8 cellular contexts compared by ENCODE assay signal in the genomic region with DNA sequence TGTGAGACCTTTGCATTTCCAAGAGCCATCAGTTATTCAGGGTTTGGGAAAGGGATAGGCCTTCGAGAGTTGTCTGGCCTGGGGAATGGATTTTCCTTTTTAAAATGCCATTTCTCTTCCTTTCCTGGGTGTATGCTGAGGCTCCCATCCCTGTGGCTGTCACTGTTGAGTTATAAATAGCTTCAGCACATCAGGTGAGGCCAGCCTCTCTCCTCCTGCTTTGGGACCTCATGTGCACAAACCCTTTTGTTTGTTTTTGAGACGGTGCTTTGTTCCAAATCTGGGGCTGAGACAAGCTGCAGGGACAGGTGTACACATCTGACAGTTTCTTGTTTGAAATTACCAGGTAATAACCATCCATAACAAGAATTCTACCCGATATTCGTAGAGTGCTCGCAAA. TPM values are rescaled to one million over a fixed set of nuclear protein-coding genes. Genes with fewer than 3 reads are reported as not detected.
A peak's percentile ranks its signal among the peaks of the same experiment; 100 is the strongest.
DNase-seq lines count a peak whose midpoint lies in the region; ATAC-seq and TF ChIP-seq lines count a peak whose summit lies in the region.

No MANE protein-coding gene starts in this region.

- H3K4me3 Mint-ChIP-seq in neural progenitor cell: peak overlapping the region; percentile 88

- H3F3A ChIP-seq in neural progenitor cell (ENCODE audit: low read depth): peaks cover 20% of the 10 kb centered on the region

- no peak overlapping the region for H2AFZ ChIP-seq in neural progenitor cell (replicated peaks)

- peaks cover 24% of the 10 kb centered on the region for H3K79me2 ChIP-seq in neural progenitor cell (ENCODE audit: low read depth)

- 0 out of 22 replicates have a peak, but pooled peaks cover 0 to 3% (median 0%) of the 10 kb centered on the region in 11 experiments for H3K9me3 ChIP-seq in BLaER1 treated with 17β-estradiol and CSF1 and Interleukin-3, amounts not matched to agents 10 nM and 100 nM (replicated peaks in 1 of 11)
- H3K9me3 ChIP-seq in ectodermal cell (ENCODE audit: control insufficient read depth, low read length): no peaks in the 10 kb centered on the region
- H3K9me3 ChIP-seq in neural progenitor cell (ENCODE audit: low read depth): no peaks in the 10 kb centered on the region

- H4K20me1 ChIP-seq in BLaER1 treated with 17β-estradiol and CSF1 and Interleukin-3, amounts not matched to agents 10 nM and 100 nM: peaks cover 0 to 15% (median 0%) of the 10 kb centered on the region in 11 experiments; a peak in 4 of 22 replicates
- peaks cover 35% of the 10 kb centered on the region for H4K20me1 ChIP-seq in neural progenitor cell (ENCODE audit: low read depth)

- WGBS in ectodermal cell, 2 experiments: 88 to 98% methylated on average over 5 of the region's 5 CpGs

- H3K4me1 ChIP-seq in BLaER1 treated with 17β-estradiol and CSF1 and Interleukin-3, amounts not matched to agents 10 nM and 100 nM: peaks cover 23 to 38% (median 30%) of the 10 kb centered on the region in 10 experiments
- H3K4me1 ChIP-seq in ectodermal cell (ENCODE audit: control insufficient read depth, insufficient read depth, low read length): peaks cover 11% of the 10 kb centered on the region
- H3K4me1 ChIP-seq in neural progenitor cell: peaks cover 25% of the 10 kb centered on the region

- TF ChIP-seq CTCF in LNCaP clone FGC (IDR thresholded peaks at IDR 0.05; ENCODE audit: control insufficient read depth, extremely low read depth, insufficient read depth): no peak
- TF ChIP-seq CTCF in neural progenitor cell (IDR thresholded peaks at IDR 0.05): no peak

- peak overlapping the region in 8 of 10 experiments; percentile 63 to 81 (median 69); a peak in 14 of 20 replicates for H3K4me3 ChIP-seq in BLaER1 treated with 17β-estradiol and CSF1 and Interleukin-3, amounts not matched to agents 10 nM and 100 nM
- H3K4me3 ChIP-seq in LNCaP clone FGC (ENCODE audit: low read depth, low read length) (peak overlapping the region; percentile 63), ectodermal cell (ENCODE audit: insufficient read depth, low read depth, low read length) (peak overlapping the region; percentile 74), neural progenitor cell (peak overlapping the region; percentile 57)

- H3K27ac ChIP-seq in BLaER1 treated with 17β-estradiol and CSF1 and Interleukin-3, amounts not matched to agents 10 nM and 100 nM: no peak overlapping the region
- H3K27ac ChIP-seq in ectodermal cell (ENCODE audit: insufficient read depth, low read depth, low read length, poor library complexity, severe bottlenecking) (no peak overlapping the region), neural progenitor cell (no peak overlapping the region)

- ATAC-seq in HG03139 (IDR thresholded peaks at IDR 0.05; ENCODE audit: unreplicated experiment): no peak

- H3K9ac ChIP-seq in BLaER1 treated with 17β-estradiol and CSF1 and Interleukin-3, amounts not matched to agents 10 nM and 100 nM: peak overlapping the region in 8 of 11 experiments; percentile 80 to 90 (median 84); a peak in 12 of 22 replicates
- no peak overlapping the region for H3K9ac ChIP-seq in neural progenitor cell

- H3K36me3 Mint-ChIP-seq in neural progenitor cell: no peaks in the 10 kb centered on the region

- peak overlapping the region; percentile 79 to 97 (median 92) for H3K4me2 ChIP-seq in BLaER1 treated with 17β-estradiol and CSF1 and Interleukin-3, amounts not matched to agents 10 nM and 100 nM
- H3K4me2 ChIP-seq in neural progenitor cell: peak overlapping the region; percentile 86

- H3K36me3 ChIP-seq in BLaER1 treated with 17β-estradiol and CSF1 and Interleukin-3, amounts not matched to agents 10 nM and 100 nM: peaks cover 4 to 12% (median 10%) of the 10 kb centered on the region in 11 experiments; a peak in 18 of 22 replicates
- H3K36me3 ChIP-seq in ectodermal cell (ENCODE audit: control insufficient read depth, insufficient read depth, low read length) (peaks cover 9% of the 10 kb centered on the region), neural progenitor cell (no peaks in the 10 kb centered on the region)

- DNase-seq in LNCaP clone FGC (ENCODE audit: low read depth): no peak
- no peak for DNase-seq in neural progenitor cell (ENCODE audit: low spot score)
- DNase-seq in NCI-H187 (lab: John Stamatoyannopoulos, UW): no peak
- no peak for DNase-seq in GM19238 (ENCODE audit: insufficient read length, low spot score)
- DNase-seq in globus pallidus (ENCODE audit: low spot score): no peak

- H3K9me3 Mint-ChIP-seq in neural progenitor cell: no peaks in the 10 kb centered on the region

- H3K27me3 Mint-ChIP-seq in neural progenitor cell (ENCODE audit: insufficient read depth, low read depth): peaks cover 5% of the 10 kb centered on the region

- no peaks in the 10 kb centered on the region for H3K27me3 ChIP-seq in BLaER1 treated with 17β-estradiol and CSF1 and Interleukin-3, amounts not matched to agents 10 nM and 100 nM
- H3K27me3 ChIP-seq in ectodermal cell (ENCODE audit: control insufficient read depth, insufficient read depth, low read length, poor library complexity, severe bottlenecking) (no peaks in the 10 kb centered on the region), neural progenitor cell (no peaks in the 10 kb centered on the region)

- H3K4me1 Mint-ChIP-seq in neural progenitor cell: peaks cover 25% of the 10 kb centered on the region

- no peak overlapping the region for H3K27ac Mint-ChIP-seq in neural progenitor cell

RNA-seq across cellular contexts. Expression of a gene that starts 1.3 kb away (rescaled TPM):
- polyA plus RNA-seq in ectodermal cell (2013, experiment 1 of 4): 18.3 TPM
- polyA plus RNA-seq in ectodermal cell (2013, experiment 2 of 4): 17.8 TPM
- polyA plus RNA-seq in ectodermal cell (2013, experiment 3 of 4): 17.8 TPM
- polyA plus RNA-seq in ectodermal cell (2013, experiment 4 of 4): 20.5 TPM
- total RNA-seq in neural progenitor cell (ENCODE audit: low replicate concordance): 11.0 and 17.2 TPM in 2 replicates
